17 cellular contexts compared by ENCODE assay signal in genomic region chr12:15350643-15351042, GRCh38. TPM values are rescaled to one million over a fixed set of nuclear protein-coding genes. Genes with fewer than 3 reads are reported as not detected.
DNase-seq lines count a peak whose midpoint lies in the region; ATAC-seq, FAIRE-seq and TF ChIP-seq lines count a peak whose summit lies in the region.
"Had no signal": no experiment of that assay in that cellular context is flagged by ENCODE, and none has a peak within 500 bp of the region (broad histone marks: within the 10 kb centered on the region; RNA-seq: fewer than 3 reads in every experiment).

No MANE protein-coding gene starts in this region.

- H3K27ac Mint-ChIP-seq in brain (peak overlapping the region; percentile 15 to 84 (median 72)), nephron (peak overlapping the region; percentile 53 to 79 (median 75))
- H3K27ac Mint-ChIP-seq in activated CD8-positive, alpha-beta T cell treated with anti-CD3 and anti-CD28 coated beads for 36 hours = no peak overlapping the region
- no peak overlapping the region for H3K27ac Mint-ChIP-seq in activated naive CD4-positive, alpha-beta T cell treated with anti-CD3 and anti-CD28 coated beads, Interleukin-2, amount 50 U/mL, for 72 hours
- H3K27ac Mint-ChIP-seq: CD4-positive, CD25-positive, alpha-beta regulatory T cell had no signal

- TF ChIP-seq CTCF in brain (conservative IDR thresholded peaks at IDR 0.05) (no peak), nephron (IDR thresholded peaks at IDR 0.05; ENCODE audit: unreplicated experiment in 3 of 3) (no peak)
- TF ChIP-seq CTCF in activated CD8-positive, alpha-beta T cell treated with anti-CD3 and anti-CD28 coated beads for 36 hours (IDR thresholded peaks at IDR 0.05) = no peak

- peaks cover 59% of the 10 kb centered on the region for H3K4me1 Mint-ChIP-seq in brain
- peaks cover 21% of the 10 kb centered on the region for H3K4me1 Mint-ChIP-seq in nephron
- no peaks in the 10 kb centered on the region for H3K4me1 Mint-ChIP-seq in activated CD8-positive, alpha-beta T cell treated with anti-CD3 and anti-CD28 coated beads for 36 hours (ENCODE audit: low read depth)
- H3K4me1 Mint-ChIP-seq: CD4-positive, CD25-positive, alpha-beta regulatory T cell had no signal

- peaks cover 0 to 3% (median 0%) of the 10 kb centered on the region in 5 experiments for H3K9me3 Mint-ChIP-seq in brain
- H3K9me3 Mint-ChIP-seq in nephron = no peaks in the 10 kb centered on the region
- no peaks in the 10 kb centered on the region for H3K9me3 Mint-ChIP-seq in activated CD8-positive, alpha-beta T cell treated with anti-CD3 and anti-CD28 coated beads for 36 hours
- no peaks in the 10 kb centered on the region for H3K9me3 Mint-ChIP-seq in activated naive CD4-positive, alpha-beta T cell treated with anti-CD3 and anti-CD28 coated beads, Interleukin-2, amount 50 U/mL, for 72 hours
- H3K9me3 Mint-ChIP-seq: CD4-positive, CD25-positive, alpha-beta regulatory T cell had no signal

- H3K4me3 Mint-ChIP-seq in brain (peak overlapping the region in 2 of 5 experiments; percentile 12 to 60), nephron (no peak overlapping the region)
- no peak overlapping the region for H3K4me3 Mint-ChIP-seq in activated CD8-positive, alpha-beta T cell treated with anti-CD3 and anti-CD28 coated beads for 36 hours
- H3K4me3 Mint-ChIP-seq: CD4-positive, CD25-positive, alpha-beta regulatory T cell had no signal

- no peaks in the 10 kb centered on the region for H3K27me3 Mint-ChIP-seq in brain
- no peaks in the 10 kb centered on the region for H3K27me3 Mint-ChIP-seq in nephron (ENCODE audit: low read depth)
- H3K27me3 Mint-ChIP-seq in activated CD8-positive, alpha-beta T cell treated with anti-CD3 and anti-CD28 coated beads for 36 hours = peaks cover 2% of the 10 kb centered on the region
- H3K27me3 Mint-ChIP-seq: CD4-positive, CD25-positive, alpha-beta regulatory T cell had no signal

- intact Hi-C loops in activated CD8-positive, alpha-beta T cell treated with anti-CD3 and anti-CD28 coated beads for 36 hours (cut with micrococcal nuclease) = no loop called here

- peak; percentile 59 for DNase-seq in Ammon's horn (ENCODE audit: low spot score)
- peak; percentile 8 to 16 for DNase-seq in frontal cortex (ENCODE audit: low spot score in 2 of 2)
- no peak for DNase-seq in activated CD8-positive, alpha-beta T cell treated with anti-CD3 and anti-CD28 coated beads for 36 hours
- DNase-seq in activated naive CD4-positive, alpha-beta T cell treated with anti-CD3 and anti-CD28 coated beads, Interleukin-2, amount 50 U/mL, for 72 hours (ENCODE audit: low spot score in 2 of 2) = no peak
- DNase-seq: CD4-positive, CD25-positive, alpha-beta regulatory T cell; DMS79; IMR-90; NCI-H1105; NCI-H146; NCI-H2029; NCI-H226; NCI-H510A treated with DMSO at 0.1 percent for 48 hours; NCI-H774; NK-92 treated with Interleukin-12 subunit alpha and Interleukin-12 subunit beta, amount 100 ng/mL, for 24 hours had no signal

- FAIRE-seq in frontal cortex (lab: Jason Lieb, UNC) = no peak

- H3K36me3 Mint-ChIP-seq in brain (no peaks in the 10 kb centered on the region), nephron (ENCODE audit: low read depth) (peaks cover 16% of the 10 kb centered on the region)
- no peaks in the 10 kb centered on the region for H3K36me3 Mint-ChIP-seq in activated CD8-positive, alpha-beta T cell treated with anti-CD3 and anti-CD28 coated beads for 36 hours (ENCODE audit: low read depth)
- no peaks in the 10 kb centered on the region for H3K36me3 Mint-ChIP-seq in activated naive CD4-positive, alpha-beta T cell treated with anti-CD3 and anti-CD28 coated beads, Interleukin-2, amount 50 U/mL, for 72 hours
- H3K36me3 Mint-ChIP-seq: CD4-positive, CD25-positive, alpha-beta regulatory T cell had no signal

- POLR2A ChIA-PET in activated CD8-positive, alpha-beta T cell treated with anti-CD3 and anti-CD28 coated beads for 36 hours (lab: Charles Lee) = interaction anchor here (0.5 kb wide), 1 partner anchor 1544 kb away, joined by 3 read pairs; no protein-coding TSS in a partner anchor

- CTCF ChIA-PET in activated CD8-positive, alpha-beta T cell treated with anti-CD3 and anti-CD28 coated beads for 36 hours (lab: Charles Lee) = no interaction called here

- ATAC-seq in activated CD8-positive, alpha-beta T cell treated with anti-CD3 and anti-CD28 coated beads for 36 hours = no peak
- no peak for ATAC-seq in HG02885 (IDR thresholded peaks at IDR 0.05; ENCODE audit: poor library complexity, unreplicated experiment)
- no peak for ATAC-seq in activated naive CD4-positive, alpha-beta T cell treated with anti-CD3 and anti-CD28 coated beads, Interleukin-2, amount 50 U/mL, for 72 hours

RNA-seq across cellular contexts. Expression of gene PTPRO, which starts 28.3 kb away (rescaled TPM):
- polyA plus RNA-seq in brain (ENCODE audit: insufficient read depth, low read depth, low replicate concordance) = 16.0 TPM
- total RNA-seq in frontal cortex = 204 TPM
- total RNA-seq in activated CD8-positive, alpha-beta T cell treated with anti-CD3 and anti-CD28 coated beads for 36 hours = under 1 TPM; 0.47 to 0.63 TPM
- total RNA-seq in activated naive CD4-positive, alpha-beta T cell treated with anti-CD3 and anti-CD28 coated beads, Interleukin-2, amount 50 U/mL, for 72 hours = 1 to 10 TPM in 1 of 2 donors, under 1 TPM in 1; 0.77 to 2.4 TPM

Comparison
In these comparisons a context has a peak if more than half of its experiments do, and no peak if none do; other contexts are left out.
1. DNase-seq: peak in Ammon's horn (single experiment) and frontal cortex (2 of 2); none in activated CD8-positive, alpha-beta T cell treated with anti-CD3 and anti-CD28 coated beads for 36 hours (single experiment) and activated naive CD4-positive, alpha-beta T cell treated with anti-CD3 and anti-CD28 coated beads, Interleukin-2, amount 50 U/mL, for 72 hours (0 of 2).
2. H3K27ac Mint-ChIP-seq: peak in brain (5 of 5) and nephron (3 of 3); none in activated CD8-positive, alpha-beta T cell treated with anti-CD3 and anti-CD28 coated beads for 36 hours (single experiment) and activated naive CD4-positive, alpha-beta T cell treated with anti-CD3 and anti-CD28 coated beads, Interleukin-2, amount 50 U/mL, for 72 hours (0 of 2).
3. RNA of gene PTPRO, which starts 28.3 kb away (total RNA-seq): 204 TPM in frontal cortex (single experiment); 0.77 to 2.4 TPM in activated naive CD4-positive, alpha-beta T cell treated with anti-CD3 and anti-CD28 coated beads, Interleukin-2, amount 50 U/mL, for 72 hours and 0.47 to 0.63 TPM in activated CD8-positive, alpha-beta T cell treated with anti-CD3 and anti-CD28 coated beads for 36 hours; every median in the first group is over 10 times any median in the second.